In the genomic region with DNA sequence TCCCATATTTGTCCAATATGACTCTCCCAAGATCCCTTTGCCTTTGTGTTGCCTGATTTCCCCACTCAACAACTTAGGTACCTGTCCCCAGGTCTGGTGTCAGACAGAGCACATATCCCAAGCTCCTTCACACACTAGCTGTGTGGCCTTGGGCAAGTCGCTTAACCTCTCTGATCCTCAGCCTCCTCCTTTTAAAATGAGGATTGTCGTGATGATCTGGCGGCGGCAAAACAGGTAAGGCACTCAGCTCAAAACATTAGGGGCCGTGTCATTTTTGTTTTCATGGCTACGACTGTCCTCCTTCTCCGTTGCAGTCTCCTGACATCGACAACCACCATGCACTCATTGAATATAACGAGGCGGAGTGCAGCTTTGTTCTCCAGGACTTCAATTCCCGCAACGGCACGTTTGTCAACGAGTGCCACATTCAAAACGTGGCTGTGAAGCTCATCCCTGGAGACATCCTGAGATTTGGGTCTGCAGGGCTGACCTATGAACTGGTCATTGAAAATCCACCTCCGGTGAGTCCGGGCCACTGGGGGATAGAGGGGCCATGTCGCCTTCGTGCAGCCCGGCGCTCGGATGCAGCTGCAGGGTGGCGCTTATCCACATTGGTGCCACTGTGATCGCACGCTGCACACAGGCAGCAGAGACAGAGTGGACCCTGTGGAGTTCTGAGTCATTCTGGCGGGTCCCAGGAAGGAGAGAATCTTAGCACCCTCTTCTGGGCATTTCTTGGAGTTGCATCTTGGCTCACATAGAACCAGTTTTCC, we compare ENCODE assay signal across 9 cellular contexts.
DNase-seq lines count a peak whose midpoint lies in the region; ATAC-seq and TF ChIP-seq lines count a peak whose summit lies in the region.
"Had no signal": no experiment of that assay in that cellular context is flagged by ENCODE, and none has a peak within 500 bp of the region (broad histone marks: within the 10 kb centered on the region; RNA-seq: fewer than 3 reads in every experiment).

No MANE protein-coding gene starts in this region.

- TF ChIP-seq CTCF in NB4 (IDR thresholded peaks at IDR 0.05; ENCODE audit: low read depth, low read length): peak; percentile 67

- ATAC-seq in HG02759 (IDR thresholded peaks at IDR 0.05; ENCODE audit: unreplicated experiment): no peak

- no peak overlapping the region for H3K9ac ChIP-seq in SK-N-MC (ENCODE audit: insufficient read length)

- H3K4me3 ChIP-seq in NB4 (ENCODE audit: low read depth, low read length) (no peak overlapping the region), SK-N-MC (no peak overlapping the region)

- H3K9me3 ChIP-seq in SK-N-MC (ENCODE audit: low read depth, low read length): no peaks in the 10 kb centered on the region

- peak; percentile 34 for DNase-seq in activated naive CD4-positive, alpha-beta T cell treated with Interleukin-2 at 50 U/mL for 16 hours
- DNase-seq in activated naive CD4-positive, alpha-beta T cell (lab: John Stamatoyannopoulos, UW): no peak
- DNase-seq in NB4 (ENCODE audit: low read depth) (peak; percentile 73), SK-N-MC (ENCODE audit: low read depth, low spot score) (peak; percentile 18), cerebellar cortex (ENCODE audit: low spot score) (peak; percentile 91), kidney tubule cell (ENCODE audit: low spot score) (peak; percentile 82)
- DNase-seq in stimulated activated CD4-positive, alpha-beta T cell treated with anti-CD3 and anti-CD28 coated beads, Interleukin-2, amount 100 ng/mL, for 48 hours: peak; percentile 30 to 42

- TF ChIP-seq POLR2A in NB4 (IDR thresholded peaks at IDR 0.05; ENCODE audit: extremely low read depth, insufficient read length): no peak

- no peak overlapping the region for H3K27ac ChIP-seq in SK-N-MC
- H3K27ac ChIP-seq: epithelial cell of prostate had no signal

- H3K36me3 ChIP-seq in SK-N-MC (ENCODE audit: insufficient read depth, low read length): no peaks in the 10 kb centered on the region

Comparison
In these comparisons a context has a peak if more than half of its experiments do, and no peak if none do; other contexts are left out.
1. DNase-seq: peak in activated naive CD4-positive, alpha-beta T cell treated with Interleukin-2 at 50 U/mL for 16 hours (single experiment), NB4 (single experiment), SK-N-MC (single experiment), cerebellar cortex (single experiment), kidney tubule cell (single experiment) and stimulated activated CD4-positive, alpha-beta T cell treated with anti-CD3 and anti-CD28 coated beads, Interleukin-2, amount 100 ng/mL, for 48 hours (2 of 2); none in activated naive CD4-positive, alpha-beta T cell (0 of 4).